8 cellular contexts compared by ENCODE assay signal in genomic region chr18:67514901-67515540, GRCh38. TPM values are rescaled to one million over a fixed set of nuclear protein-coding genes. Genes with fewer than 3 reads are reported as not detected.
DNase-seq lines count a peak whose midpoint lies in the region; ATAC-seq, FAIRE-seq and TF ChIP-seq lines count a peak whose summit lies in the region.

No MANE protein-coding gene starts in this region.

- H3K4me1 ChIP-seq in subcutaneous abdominal adipose tissue (ENCODE audit: control insufficient read depth in 5 of 5, insufficient read depth in 5 of 5, low read length in 5 of 5) (peaks cover 6 to 64% (median 26%) of the 10 kb centered on the region in 5 donors), OCI-LY7 (ENCODE audit: insufficient read depth, low read length, poor library complexity, severe bottlenecking) (no peaks in the 10 kb centered on the region)

- peaks cover 27% of the 10 kb centered on the region for H3K4me1 Mint-ChIP-seq in activated T-cell treated with anti-CD3 and anti-CD28 coated beads, Interleukin-2, amount 50 U/mL, for 72 hours (ENCODE audit: low read depth)
- peaks cover 13% of the 10 kb centered on the region for H3K4me1 Mint-ChIP-seq in activated naive CD8-positive, alpha-beta T cell treated with anti-CD3 and anti-CD28 coated beads, Interleukin-2, amount 10 ng/mL, durations not matched to agents 7 days and 5 days

- DNase-seq in activated T-cell treated with anti-CD3 and anti-CD28 coated beads, Interleukin-2, amount 50 U/mL, for 72 hours, result no peak
- no peak for DNase-seq in activated T-cell treated with anti-CD3 and anti-CD28 coated beads, Interleukin-2, amount 50 U/mL, for 48 hours
- DNase-seq in activated naive CD8-positive, alpha-beta T cell treated with anti-CD3 and anti-CD28 coated beads, Interleukin-2, amount 10 ng/mL, durations not matched to agents 7 days and 5 days, result no peak
- DNase-seq in iris pigment epithelial cell (ENCODE audit: low read depth) (peak; percentile 58), OCI-LY7 (ENCODE audit: low spot score) (no peak), putamen (ENCODE audit: low spot score) (no peak), RCC 7860 (ENCODE audit: low spot score) (no peak)

- H3K4me3 Mint-ChIP-seq in activated T-cell treated with anti-CD3 and anti-CD28 coated beads, Interleukin-2, amount 50 U/mL, for 72 hours, result peak overlapping the region; percentile 90 to 98
- peak overlapping the region; percentile 96 for H3K4me3 Mint-ChIP-seq in activated naive CD8-positive, alpha-beta T cell treated with anti-CD3 and anti-CD28 coated beads, Interleukin-2, amount 10 ng/mL, durations not matched to agents 7 days and 5 days

- CTCF ChIA-PET in OCI-LY7 (lab: Charles Lee; ENCODE audit: unreplicated experiment), result no interaction called here

- H3K4me3 ChIP-seq in subcutaneous abdominal adipose tissue (ENCODE audit: low read depth in 1 of 5, low read length in 5 of 5), result peak overlapping the region; percentile 12 to 93 (median 87)
- H3K4me3 ChIP-seq in OCI-LY7 (ENCODE audit: low read depth, low read length, poor library complexity, severe bottlenecking), result no peak overlapping the region

- H3K27ac ChIP-seq in subcutaneous abdominal adipose tissue (ENCODE audit: low read depth, low read length) (peak overlapping the region; percentile 84), OCI-LY7 (ENCODE audit: low read depth, low read length, poor library complexity, severe bottlenecking) (no peak overlapping the region)

- no peak overlapping the region for H2AFZ ChIP-seq in OCI-LY7 (ENCODE audit: low read length)

- H3K27me3 ChIP-seq in subcutaneous abdominal adipose tissue (ENCODE audit: control insufficient read depth in 5 of 5, insufficient read depth in 4 of 5, low read length in 5 of 5), result no peaks in the 10 kb centered on the region

- H3K36me3 Mint-ChIP-seq in activated T-cell treated with anti-CD3 and anti-CD28 coated beads, Interleukin-2, amount 50 U/mL, for 72 hours (ENCODE audit: insufficient read depth in 2 of 2), result no peaks in the 10 kb centered on the region
- no peaks in the 10 kb centered on the region for H3K36me3 Mint-ChIP-seq in activated naive CD8-positive, alpha-beta T cell treated with anti-CD3 and anti-CD28 coated beads, Interleukin-2, amount 10 ng/mL, durations not matched to agents 7 days and 5 days

- H3K36me3 ChIP-seq in subcutaneous abdominal adipose tissue (ENCODE audit: control insufficient read depth in 5 of 5, insufficient read depth in 5 of 5, low read length in 5 of 5), result peaks cover 0 to 5% (median 4%) of the 10 kb centered on the region in 5 donors
- H3K36me3 ChIP-seq in OCI-LY7 (ENCODE audit: insufficient read depth, low read length), result no peaks in the 10 kb centered on the region

- H3K9me3 ChIP-seq in subcutaneous abdominal adipose tissue (ENCODE audit: control insufficient read depth in 5 of 5, low read length in 5 of 5) (no peaks in the 10 kb centered on the region), OCI-LY7 (ENCODE audit: low read length) (no peaks in the 10 kb centered on the region)

- H4K20me1 ChIP-seq in OCI-LY7 (ENCODE audit: insufficient read depth, low read length), result no peaks in the 10 kb centered on the region

- H3K9me2 ChIP-seq in OCI-LY7 (ENCODE audit: insufficient read depth, low read length), result no peaks in the 10 kb centered on the region

- no peaks in the 10 kb centered on the region for H3K79me2 ChIP-seq in OCI-LY7 (ENCODE audit: insufficient read depth, low read depth, low read length)

- H3K27me3 Mint-ChIP-seq in activated T-cell treated with anti-CD3 and anti-CD28 coated beads, Interleukin-2, amount 50 U/mL, for 72 hours (ENCODE audit: low read depth), result peaks cover 42% of the 10 kb centered on the region
- H3K27me3 Mint-ChIP-seq in activated naive CD8-positive, alpha-beta T cell treated with anti-CD3 and anti-CD28 coated beads, Interleukin-2, amount 10 ng/mL, durations not matched to agents 7 days and 5 days, result peaks cover 23% of the 10 kb centered on the region

- BruUV-seq in OCI-LY7 (replicated peaks; lab: Mats Ljungman, UMichigan), result no TSS peak

- no peak for TF ChIP-seq CTCF in OCI-LY7 (conservative IDR thresholded peaks at IDR 0.05; ENCODE audit: low read length)

- ATAC-seq in activated T-cell treated with anti-CD3 and anti-CD28 coated beads, Interleukin-2, amount 50 U/mL, for 72 hours (replicated peaks in 1 of 2), result no peak
- no peak for ATAC-seq in activated naive CD8-positive, alpha-beta T cell treated with anti-CD3 and anti-CD28 coated beads, Interleukin-2, amount 10 ng/mL, durations not matched to agents 7 days and 5 days (ENCODE audit: low read depth)

- peak overlapping the region in 2 of 5 donors; percentile 31 to 87 for H3K9ac ChIP-seq in subcutaneous abdominal adipose tissue (ENCODE audit: low read length in 5 of 5)

- intact Hi-C loops in OCI-LY7 (cut with micrococcal nuclease; ENCODE audit: unreplicated experiment), result no loop called here

- no peak overlapping the region for H3K27ac Mint-ChIP-seq in activated T-cell treated with anti-CD3 and anti-CD28 coated beads, Interleukin-2, amount 50 U/mL, for 72 hours
- H3K27ac Mint-ChIP-seq in activated naive CD8-positive, alpha-beta T cell treated with anti-CD3 and anti-CD28 coated beads, Interleukin-2, amount 10 ng/mL, durations not matched to agents 7 days and 5 days, result no peak overlapping the region

- FAIRE-seq in RCC 7860 (lab: Jason Lieb, UNC), result no peak

- POLR2A ChIA-PET in activated naive CD8-positive, alpha-beta T cell treated with anti-CD3 and anti-CD28 coated beads, Interleukin-2, amount 10 ng/mL, durations not matched to agents 7 days and 5 days (lab: Charles Lee), result no interaction called here
- POLR2A ChIA-PET in OCI-LY7 (lab: Charles Lee), result no interaction called here

- H3K4me2 ChIP-seq in OCI-LY7 (ENCODE audit: low read length), result no peak overlapping the region

- H3K9me3 Mint-ChIP-seq in activated T-cell treated with anti-CD3 and anti-CD28 coated beads, Interleukin-2, amount 50 U/mL, for 72 hours, result no peaks in the 10 kb centered on the region
- H3K9me3 Mint-ChIP-seq in activated naive CD8-positive, alpha-beta T cell treated with anti-CD3 and anti-CD28 coated beads, Interleukin-2, amount 10 ng/mL, durations not matched to agents 7 days and 5 days, result no peaks in the 10 kb centered on the region

RNA-seq across cellular contexts. Expression of gene DSEL, which starts 1.5 kb away (rescaled TPM):
- under 1 TPM; 0.14 to 0.23 TPM for total RNA-seq in activated T-cell treated with anti-CD3 and anti-CD28 coated beads, Interleukin-2, amount 50 U/mL, for 72 hours
- under 1 TPM; 0.47 to 0.60 TPM for total RNA-seq in activated naive CD8-positive, alpha-beta T cell treated with anti-CD3 and anti-CD28 coated beads, Interleukin-2, amount 10 ng/mL, durations not matched to agents 7 days and 5 days
- total RNA-seq in OCI-LY7 (2014; rRNA removed; shearing (Covaris generic)), result not detected in 2 replicates
- not detected in 2 replicates for total RNA-seq in OCI-LY7 (2022)
